19 cellular contexts compared by ENCODE assay signal in genomic region chr6:50823130-50823920, GRCh38. TPM values are rescaled to one million over a fixed set of nuclear protein-coding genes. Genes with fewer than 3 reads are reported as not detected.
DNase-seq lines count a peak whose midpoint lies in the region; ATAC-seq and TF ChIP-seq lines count a peak whose summit lies in the region.
"Had no signal": no experiment of that assay in that cellular context is flagged by ENCODE, and none has a peak within 500 bp of the region (broad histone marks: within the 10 kb centered on the region; RNA-seq: fewer than 3 reads in every experiment).

No MANE protein-coding gene starts in this region.

- H3K4me2 ChIP-seq in GM23338 (peak overlapping the region; percentile 75), neural progenitor cell (peak overlapping the region; percentile 49)
- H3K4me2 ChIP-seq: A549, BLaER1 had no signal

- no peak for TF ChIP-seq POLR2A in tibial nerve (IDR thresholded peaks at IDR 0.05)

- TF ChIP-seq EP300 in tibial nerve (IDR thresholded peaks at IDR 0.05) = no peak

- H3K27me3 Mint-ChIP-seq in GM23338 (ENCODE audit: insufficient read depth, low read depth, poor library complexity) (peaks cover 100% of the 10 kb centered on the region), chondrocyte (ENCODE audit: low read depth) (peaks cover 2% of the 10 kb centered on the region), neural progenitor cell (ENCODE audit: insufficient read depth, low read depth) (peaks cover 87% of the 10 kb centered on the region)
- peaks cover 79% of the 10 kb centered on the region for H3K27me3 Mint-ChIP-seq in activated CD4-positive, alpha-beta memory T cell treated with anti-CD3 and anti-CD28 coated beads for 36 hours

- H3K9me2 ChIP-seq in GM23338 (ENCODE audit: insufficient read depth) = no peaks in the 10 kb centered on the region

- CTCF ChIA-PET in activated CD4-positive, alpha-beta memory T cell treated with anti-CD3 and anti-CD28 coated beads for 36 hours (lab: Charles Lee) = no interaction called here

- H3K27ac ChIP-seq in GM23338 (ENCODE audit: low read depth) (no peak overlapping the region), iPS-20b (ENCODE audit: low read length) (no peak overlapping the region), neural progenitor cell (no peak overlapping the region), tibial nerve (no peak overlapping the region)
- H3K27ac ChIP-seq: A549, BLaER1 had no signal

- H3K27ac Mint-ChIP-seq in GM23338 = no peak overlapping the region
- H3K27ac Mint-ChIP-seq in chondrocyte (ENCODE audit: unreplicated experiment) = peak overlapping the region; percentile 99
- no peak overlapping the region for H3K27ac Mint-ChIP-seq in neural progenitor cell
- no peak overlapping the region for H3K27ac Mint-ChIP-seq in activated CD4-positive, alpha-beta memory T cell treated with anti-CD3 and anti-CD28 coated beads for 36 hours
- H3K27ac Mint-ChIP-seq: activated CD4-positive, alpha-beta T cell treated with anti-CD3 and anti-CD28 coated beads for 36 hours; activated naive CD8-positive, alpha-beta T cell treated with anti-CD3 and anti-CD28 coated beads for 36 hours; natural killer cell treated with Interleukin-12 subunit alpha and Interleukin-12 subunit beta and Interleukin-15 and Interleukin-18, amount 100 ng/mL, for 72 hours had no signal

- H3K27me3 ChIP-seq in GM23338 (ENCODE audit: insufficient read depth) (peaks cover 100% of the 10 kb centered on the region), iPS-20b (ENCODE audit: insufficient read depth, low read length) (peaks cover 100% of the 10 kb centered on the region), neural progenitor cell (peaks cover 100% of the 10 kb centered on the region), tibial nerve (peaks cover 4 to 98% of the 10 kb centered on the region in 2 donors)

- H3K9me3 Mint-ChIP-seq in GM23338 (peaks cover 13% of the 10 kb centered on the region), chondrocyte (ENCODE audit: low read depth) (no peaks in the 10 kb centered on the region), neural progenitor cell (no peaks in the 10 kb centered on the region)
- H3K9me3 Mint-ChIP-seq in activated CD4-positive, alpha-beta memory T cell treated with anti-CD3 and anti-CD28 coated beads for 36 hours = peaks cover 2% of the 10 kb centered on the region
- H3K9me3 Mint-ChIP-seq: activated naive CD8-positive, alpha-beta T cell treated with anti-CD3 and anti-CD28 coated beads for 36 hours; natural killer cell treated with Interleukin-12 subunit alpha and Interleukin-12 subunit beta and Interleukin-15 and Interleukin-18, amount 100 ng/mL, for 72 hours had no signal

- H3K4me1 Mint-ChIP-seq in GM23338 (peaks cover 80% of the 10 kb centered on the region), chondrocyte (ENCODE audit: low read depth) (peaks cover 80% of the 10 kb centered on the region), neural progenitor cell (peaks cover 37% of the 10 kb centered on the region)
- H3K4me1 Mint-ChIP-seq in activated CD4-positive, alpha-beta memory T cell treated with anti-CD3 and anti-CD28 coated beads for 36 hours (ENCODE audit: low read depth) = peaks cover 10% of the 10 kb centered on the region

- no peak for DNase-seq in GM23338 (ENCODE audit: low spot score)
- DNase-seq in chondrocyte (ENCODE audit: low spot score) = no peak
- DNase-seq in neural progenitor cell (ENCODE audit: low spot score) = no peak
- no peak for DNase-seq in NCI-H2171 treated with DMSO at 0.1 percent for 48 hours (lab: John Stamatoyannopoulos, UW)
- no peak for DNase-seq in activated CD4-positive, alpha-beta memory T cell treated with anti-CD3 and anti-CD28 coated beads for 36 hours
- no peak for DNase-seq in tibial nerve (ENCODE audit: low spot score in 2 of 2)
- DNase-seq: activated CD4-positive, alpha-beta T cell treated with anti-CD3 and anti-CD28 coated beads for 36 hours; activated naive CD8-positive, alpha-beta T cell treated with anti-CD3 and anti-CD28 coated beads for 36 hours; midbrain; NCI-H526 treated with DMSO at 0.1 percent for 48 hours; stimulated activated CD4-positive, alpha-beta T cell treated with anti-CD3 and anti-CD28 coated beads, Interleukin-4, amount 100 ng/mL, for 4 hours; SW 1271 had no signal

- POLR2A ChIA-PET in activated CD4-positive, alpha-beta memory T cell treated with anti-CD3 and anti-CD28 coated beads for 36 hours (lab: Charles Lee) = no interaction called here

- no peak overlapping the region for H3K9ac ChIP-seq in iPS-20b (ENCODE audit: low read depth, low read length)
- no peak overlapping the region for H3K9ac ChIP-seq in neural progenitor cell
- H3K9ac ChIP-seq: BLaER1 had no signal

- H3K79me2 ChIP-seq in GM23338 (replicated peaks; ENCODE audit: insufficient read depth) (no peaks in the 10 kb centered on the region), neural progenitor cell (ENCODE audit: low read depth) (no peaks in the 10 kb centered on the region)

- H2AFZ ChIP-seq in GM23338 (no peak overlapping the region), neural progenitor cell (replicated peaks) (peak overlapping the region; percentile 30)

- ATAC-seq in GM23338 (no peak; the same call in 2 of the 3 replicates), HG03442 (IDR thresholded peaks at IDR 0.05; ENCODE audit: unreplicated experiment) (no peak)
- ATAC-seq: A549; activated CD4-positive, alpha-beta T cell treated with anti-CD3 and anti-CD28 coated beads for 36 hours; HCT116; natural killer cell treated with Interleukin-12 subunit alpha and Interleukin-12 subunit beta and Interleukin-15 and Interleukin-18, amount 100 ng/mL, for 72 hours had no signal

- H3K36me3 ChIP-seq in GM23338 (ENCODE audit: insufficient read depth) (no peaks in the 10 kb centered on the region), iPS-20b (ENCODE audit: insufficient read depth, low read depth, low read length) (no peaks in the 10 kb centered on the region), neural progenitor cell (no peaks in the 10 kb centered on the region), tibial nerve (no peaks in the 10 kb centered on the region)
- H3K36me3 ChIP-seq: BLaER1 had no signal

- peak overlapping the region; percentile 55 for H3K4me3 Mint-ChIP-seq in GM23338
- H3K4me3 Mint-ChIP-seq in chondrocyte (ENCODE audit: unreplicated experiment) = peak overlapping the region; percentile 98
- H3K4me3 Mint-ChIP-seq in neural progenitor cell = peak overlapping the region; percentile 81
- no peak overlapping the region for H3K4me3 Mint-ChIP-seq in activated CD4-positive, alpha-beta memory T cell treated with anti-CD3 and anti-CD28 coated beads for 36 hours
- H3K4me3 Mint-ChIP-seq: activated CD4-positive, alpha-beta T cell treated with anti-CD3 and anti-CD28 coated beads for 36 hours; activated naive CD8-positive, alpha-beta T cell treated with anti-CD3 and anti-CD28 coated beads for 36 hours; natural killer cell treated with Interleukin-12 subunit alpha and Interleukin-12 subunit beta and Interleukin-15 and Interleukin-18, amount 100 ng/mL, for 72 hours had no signal

- H4K20me1 ChIP-seq in GM23338 (replicated peaks; ENCODE audit: insufficient read depth) (peaks cover 10% of the 10 kb centered on the region), neural progenitor cell (ENCODE audit: low read depth) (peaks cover 83% of the 10 kb centered on the region)
- H4K20me1 ChIP-seq: BLaER1 had no signal

- H3K4me1 ChIP-seq in GM23338 (ENCODE audit: insufficient read depth) (peaks cover 85% of the 10 kb centered on the region), iPS-20b (ENCODE audit: insufficient read depth, low read length) (peaks cover 45% of the 10 kb centered on the region; the same call in 1 of the 2 replicates), neural progenitor cell (peaks cover 51% of the 10 kb centered on the region), tibial nerve (peaks cover 0 to 30% (median 2%) of the 10 kb centered on the region in 4 donors)
- H3K4me1 ChIP-seq: A549, BLaER1 had no signal

- TF ChIP-seq CTCF in GM23338 (conservative IDR thresholded peaks at IDR 0.05; ENCODE audit: low read depth in 2 of 2) = no peak
- TF ChIP-seq CTCF in chondrocyte (IDR thresholded peaks at IDR 0.05) = no peak
- no peak for TF ChIP-seq CTCF in neural progenitor cell (IDR thresholded peaks at IDR 0.05)
- no peak for TF ChIP-seq CTCF in tibial nerve (IDR thresholded peaks at IDR 0.05)

- WGBS in tibial nerve, 2 donors = 8 to 13% methylated on average over 45 of the region's 45 CpGs

- H3K4me3 ChIP-seq in GM23338 (peak overlapping the region; percentile 46), iPS-20b (ENCODE audit: low read length) (peak overlapping the region; percentile 47; the same call in 1 of the 2 replicates), neural progenitor cell (no peak overlapping the region), tibial nerve (no peak overlapping the region)
- H3K4me3 ChIP-seq: A549, BLaER1 had no signal

- H3K36me3 Mint-ChIP-seq in GM23338 (ENCODE audit: low read depth) (no peaks in the 10 kb centered on the region; the same call in 2 of the 3 replicates), chondrocyte (ENCODE audit: low read depth) (peaks cover 3% of the 10 kb centered on the region), neural progenitor cell (peaks cover 1% of the 10 kb centered on the region)
- no peaks in the 10 kb centered on the region for H3K36me3 Mint-ChIP-seq in activated CD4-positive, alpha-beta memory T cell treated with anti-CD3 and anti-CD28 coated beads for 36 hours

- no peaks in the 10 kb centered on the region for H3K9me3 ChIP-seq in iPS-20b (ENCODE audit: insufficient read depth, low read depth, low read length)
- H3K9me3 ChIP-seq in neural progenitor cell (ENCODE audit: low read depth) = no peaks in the 10 kb centered on the region
- H3K9me3 ChIP-seq in tibial nerve = no peaks in the 10 kb centered on the region
- H3K9me3 ChIP-seq: A549 had no signal

- H3F3A ChIP-seq in GM23338 (replicated peaks; ENCODE audit: low read depth) = peaks cover 20% of the 10 kb centered on the region; the same call in 1 of the 2 replicates
- peaks cover 57% of the 10 kb centered on the region for H3F3A ChIP-seq in neural progenitor cell (ENCODE audit: low read depth)

- intact Hi-C loops in activated CD4-positive, alpha-beta memory T cell treated with anti-CD3 and anti-CD28 coated beads for 36 hours (cut with micrococcal nuclease) = loop anchor here (10.0 kb wide), 1 partner anchor 109 kb away; the partner anchor contains the start of gene TFAP2D

TF ChIP-seq in GM23338, 12 proteins besides CTCF, POLR2A, EP300 and RAD21 (continues in another document):
- TF ChIP-seq POLR2AphosphoS5 (IDR thresholded peaks at IDR 0.05; ENCODE audit: low read depth) (no peak), EZH2phosphoT487 (IDR thresholded peaks at IDR 0.05; ENCODE audit: unreplicated experiment) (peak; percentile 41)

RNA-seq across cellular contexts. Expression of gene TFAP2B, which starts 4.7 kb away (rescaled TPM):
- not detected in 2 replicates for total RNA-seq in GM23338 (2014; rRNA removed; shearing (Covaris generic))
- polyA plus RNA-seq in GM23338 (2016; fragmentation: Nextera tagmentation; extraction: Ambion mirVana) = not detected in 2 replicates
- total RNA-seq in chondrocyte (6.4 to 16.7 TPM (median 14.8 TPM) in 3 replicates), neural progenitor cell (ENCODE audit: low replicate concordance) (0.15 TPM in 1 of 2 replicates, not detected in the other), tibial nerve (1 to 10 TPM in 1 of 4 donors, under 1 TPM in 1, not detected in 2; 0.22 to 1.2 TPM)
- total RNA-seq in activated CD4-positive, alpha-beta memory T cell treated with anti-CD3 and anti-CD28 coated beads for 36 hours = not detected
- total RNA-seq: activated CD4-positive, alpha-beta T cell treated with anti-CD3 and anti-CD28 coated beads for 36 hours; activated naive CD8-positive, alpha-beta T cell treated with anti-CD3 and anti-CD28 coated beads for 36 hours; natural killer cell treated with Interleukin-12 subunit alpha and Interleukin-12 subunit beta and Interleukin-15 and Interleukin-18, amount 100 ng/mL, for 72 hours; pulmonary artery endothelial cell had no signal
- polyA plus RNA-seq: A549 had no signal

Comparison
In these comparisons a context has a peak if more than half of its experiments do, and no peak if none do; other contexts are left out.
1. H3K4me3 ChIP-seq: peak in GM23338 (single experiment) and iPS-20b (single experiment); none in neural progenitor cell (single experiment) and tibial nerve (0 of 4).